ENCODE assay signal across 12 cellular contexts in the genomic region with DNA sequence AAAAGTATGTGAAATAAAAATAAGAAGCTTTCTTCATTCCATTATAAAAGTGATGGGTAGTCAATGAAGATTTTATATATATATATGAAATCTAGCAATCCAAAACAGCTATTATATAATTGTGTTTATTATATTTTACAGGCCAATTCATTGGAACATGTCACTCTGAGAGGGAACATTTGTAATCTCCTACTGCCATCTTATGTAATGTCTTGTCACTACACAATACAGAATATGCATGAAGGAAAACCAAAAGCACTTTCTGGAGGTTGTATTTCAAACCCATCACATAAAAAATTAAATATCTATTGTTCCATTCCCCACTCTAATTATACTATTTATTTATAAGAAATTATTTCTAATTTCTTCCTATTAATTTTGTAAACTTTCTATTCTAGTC. TPM values are rescaled to one million over a fixed set of nuclear protein-coding genes. Genes with fewer than 3 reads are reported as not detected.
A peak's percentile ranks its signal among the peaks of the same experiment; 100 is the strongest.
DNase-seq lines count a peak whose midpoint lies in the region; ATAC-seq, FAIRE-seq and TF ChIP-seq lines count a peak whose summit lies in the region.
"Had no signal": no experiment of that assay in that cellular context is flagged by ENCODE, and none has a peak within 500 bp of the region (broad histone marks: within the 10 kb centered on the region; RNA-seq: fewer than 3 reads in every experiment).

No MANE protein-coding gene starts in this region.

- peaks cover 0 to 7% (median 2%) of the 10 kb centered on the region in 6 donors for H3K9me3 Mint-ChIP-seq in immature natural killer cell

- H3K4me3 Mint-ChIP-seq in immature natural killer cell = no peak overlapping the region

- H3K36me3 Mint-ChIP-seq in immature natural killer cell = no peaks in the 10 kb centered on the region

- no peaks in the 10 kb centered on the region for H3K27me3 ChIP-seq in colonic mucosa

- FAIRE-seq in kidney (lab: Jason Lieb, UNC) = peak; percentile 45

- H3K9ac ChIP-seq in kidney (ENCODE audit: low read length in 2 of 2) = no peak overlapping the region
- no peak overlapping the region for H3K9ac ChIP-seq in colonic mucosa (ENCODE audit: low read depth in 2 of 2, low read length in 2 of 2)

- no peak overlapping the region for H3K27ac ChIP-seq in kidney (ENCODE audit: low read depth in 2 of 2, low read length in 2 of 2)
- no peak overlapping the region for H3K27ac ChIP-seq in colonic mucosa

- H3K27me3 Mint-ChIP-seq in immature natural killer cell (ENCODE audit: low read depth in 3 of 3) = peaks cover under 1 to 14% (median 6%) of the 10 kb centered on the region in 3 donors

- H3K9me3 ChIP-seq in kidney (ENCODE audit: control insufficient read depth in 1 of 2, low read length in 2 of 2) (no peaks in the 10 kb centered on the region), colonic mucosa (no peaks in the 10 kb centered on the region)
- H3K9me3 ChIP-seq: Caco-2 had no signal

- H3K4me3 ChIP-seq in AG10803 (ENCODE audit: low read length) (no peak overlapping the region), kidney (ENCODE audit: low read length in 2 of 2) (no peak overlapping the region), colonic mucosa (no peak overlapping the region)

- H3K4me1 Mint-ChIP-seq in immature natural killer cell = no peaks in the 10 kb centered on the region

- in situ Hi-C loops in SK-MEL-5 (cut with HindIII; ENCODE audit: low pct_unique_long_range_greater_than_20kb, low sequenced_read_pairs) = no loop called here

- DNase-seq in AG10803 (ENCODE audit: low read depth) (peak; percentile 13), HPDE6-E6E7 (ENCODE audit: extremely low spot score) (peak; percentile 8), SK-MEL-5 (ENCODE audit: low read depth, low spot score) (peak; percentile 13), kidney (no peak), colonic mucosa (no peak), immature natural killer cell (no peak), GF-D8 (lab: John Stamatoyannopoulos, UW) (no peak)
- DNase-seq: activated naive CD4-positive, alpha-beta T cell treated with anti-CD3 and anti-CD28 coated beads, Interleukin-2, amount 50 U/mL, for 16 hours; Caco-2; NCI-H146; T-helper 9 cell had no signal

- H3K4me1 ChIP-seq in kidney (ENCODE audit: control insufficient read depth in 1 of 2, insufficient read depth in 1 of 2, low read depth in 1 of 2, low read length in 2 of 2) (peaks cover 0 to 3% of the 10 kb centered on the region in 2 donors), colonic mucosa (no peaks in the 10 kb centered on the region)
- H3K4me1 ChIP-seq: Caco-2 had no signal

- intact Hi-C loops in kidney (cut with DNase I) = no loop called here
- intact Hi-C loops in colonic mucosa (cut with DNase I) = no loop called here

- H3K36me3 ChIP-seq in kidney (ENCODE audit: control insufficient read depth in 1 of 2, insufficient read depth in 2 of 2, low read length in 2 of 2) (no peaks in the 10 kb centered on the region), colonic mucosa (no peaks in the 10 kb centered on the region)

- H3K27ac Mint-ChIP-seq in immature natural killer cell = no peak overlapping the region

- no peak for ATAC-seq in HG03460 (IDR thresholded peaks at IDR 0.05; ENCODE audit: unreplicated experiment)

- TF ChIP-seq CTCF in AG10803 (conservative IDR thresholded peaks at IDR 0.05; ENCODE audit: low read length) (peak; percentile 41), kidney (IDR thresholded peaks at IDR 0.05; ENCODE audit: borderline replicate concordance, extremely low read depth, insufficient read depth) (no peak), colonic mucosa (IDR thresholded peaks at IDR 0.05) (no peak)

RNA-seq across cellular contexts. Expression of gene IRAK1BP1, which starts 31.5 kb away (rescaled TPM):
- total RNA-seq in SK-MEL-5 (2014; rRNA removed; shearing (Covaris generic)) = 1.0 and 1.3 TPM in 2 replicates
- polyA plus RNA-seq in SK-MEL-5 (2015; cell fraction: cytosol; rRNA removed) = 0.42 and 0.49 TPM in 2 replicates
- polyA plus RNA-seq in SK-MEL-5 (2015; cell fraction: nucleus; rRNA removed) = 2.2 and 5.3 TPM in 2 replicates
- 6.6 TPM for total RNA-seq in kidney
- 6.1 TPM for polyA plus RNA-seq in kidney (ENCODE audit: insufficient read depth, low read depth, low replicate concordance)
- 1 to 10 TPM; 1.7 to 4.9 TPM for total RNA-seq in colonic mucosa
- 1 to 10 TPM in 1 of 3 donors, under 1 TPM in 2; 0.69 to 1.1 (median 0.77) TPM for polyA plus RNA-seq in immature natural killer cell

Comparison
In these comparisons a context has a peak if more than half of its experiments do, and no peak if none do; other contexts are left out.
1. DNase-seq: peak in AG10803 (single experiment), HPDE6-E6E7 (single experiment) and SK-MEL-5 (single experiment); none in kidney (single experiment), colonic mucosa (single experiment), immature natural killer cell (0 of 3) and GF-D8 (single experiment).